Comparison of ENCODE assay signal across 6 cellular contexts in genomic region chr17:44069974-44070454, GRCh38. TPM values are rescaled to one million over a fixed set of nuclear protein-coding genes. Genes with fewer than 3 reads are reported as not detected.
DNase-seq lines count a peak whose midpoint lies in the region; ATAC-seq and TF ChIP-seq lines count a peak whose summit lies in the region.

No MANE protein-coding gene starts in this region.

- intact Hi-C loops in heart left ventricle (cut with DNase I): loop anchor here in 6 of 10 donors (1.0 to 10.0 kb wide), 6 partner anchors 42 to 115 kb away; partner anchors contain the start of genes HDAC5 (in 2 of the 6) and TMUB2 (in 1 of the 6)
- intact Hi-C loops in cardiac septum (cut with DNase I): loop anchor here (2.0 to 5.0 kb wide), 5 partner anchors 27 to 72 kb away; partner anchors contain the start of genes HDAC5, HROB and TMEM101

- ATAC-seq in heart left ventricle: no peak

- TF ChIP-seq CTCF in heart left ventricle (IDR thresholded peaks at IDR 0.05): no peak

- peaks cover 0 to 20% (median 10%) of the 10 kb centered on the region in 9 donors for H3K36me3 ChIP-seq in heart left ventricle
- peaks cover 21% of the 10 kb centered on the region for H3K36me3 ChIP-seq in mesodermal cell (ENCODE audit: control insufficient read depth, insufficient read depth, low read length)

- H3K9me3 ChIP-seq in heart left ventricle (no peaks in the 10 kb centered on the region), mesodermal cell (ENCODE audit: control insufficient read depth, low read length) (no peaks in the 10 kb centered on the region)

- peak overlapping the region; percentile 97 for H3K27ac Mint-ChIP-seq in activated naive CD8-positive, alpha-beta T cell

- H3K27me3 ChIP-seq in heart left ventricle: no peaks in the 10 kb centered on the region

- H3K27me3 Mint-ChIP-seq in activated naive CD8-positive, alpha-beta T cell: no peaks in the 10 kb centered on the region

- H3K36me3 Mint-ChIP-seq in activated naive CD8-positive, alpha-beta T cell: no peaks in the 10 kb centered on the region

- H3K4me1 ChIP-seq in heart left ventricle: peaks cover 5 to 48% (median 31%) of the 10 kb centered on the region in 12 donors
- H3K4me1 ChIP-seq in mesodermal cell (ENCODE audit: control insufficient read depth, insufficient read depth, low read length, poor library complexity, severe bottlenecking): peaks cover 4% of the 10 kb centered on the region

- H3K27ac ChIP-seq in heart left ventricle (peak overlapping the region in 11 of 12 donors; percentile 55 to 94 (median 90)), mesodermal cell (ENCODE audit: low read depth, low read length, severe bottlenecking) (peak overlapping the region; percentile 97)

- WGBS in heart left ventricle, 4 donors: 22 to 35% (median 33%) methylated on average over 7 of the region's 7 CpGs
- WGBS in mesodermal cell (ENCODE audit: insufficient coverage in 2 of 2), 2 experiments: 0 to 28% methylated on average over 3 to 4 of the region's 7 CpGs

- no peak for TF ChIP-seq POLR2A in heart left ventricle (IDR thresholded peaks at IDR 0.05)

- no peaks in the 10 kb centered on the region for H3K9me3 Mint-ChIP-seq in activated naive CD8-positive, alpha-beta T cell (ENCODE audit: low read depth)

- DNase-seq in heart left ventricle: peak in 1 of 5 donors; percentile 28
- no peak for DNase-seq in cardiac septum (ENCODE audit: low spot score)
- no peak for DNase-seq in activated effector memory CD4-positive, alpha-beta T cell treated with anti-CD3 and anti-CD28 coated beads, Interleukin-2, amount 50 U/mL, for 16 hours
- no peak for DNase-seq in NCI-H1105 treated with DMSO at 0.1 percent for 48 hours (lab: John Stamatoyannopoulos, UW)

- H3K4me3 ChIP-seq in heart left ventricle: peak overlapping the region; percentile 10 to 85 (median 74)
- H3K4me3 ChIP-seq in mesodermal cell (ENCODE audit: extremely low read depth, insufficient read depth, low read length, poor library complexity, severe bottlenecking): peak overlapping the region; percentile 64

- peak overlapping the region; percentile 96 for H3K4me3 Mint-ChIP-seq in activated naive CD8-positive, alpha-beta T cell

- H3K4me1 Mint-ChIP-seq in activated naive CD8-positive, alpha-beta T cell (ENCODE audit: low read depth): peaks cover 41% of the 10 kb centered on the region

RNA-seq across cellular contexts. Expression of gene G6PC3, which starts 0.5 kb away (rescaled TPM):
- total RNA-seq in heart left ventricle: 10 to 100 TPM; 28.5 to 46.5 (median 36.6) TPM
- 10 to 100 TPM; 52.4 to 75.1 TPM for polyA plus RNA-seq in heart left ventricle
- total RNA-seq in cardiac septum: 33.6 TPM
- 113 TPM for polyA plus RNA-seq in mesodermal cell (2013, experiment 1 of 2)
- 95.1 TPM for polyA plus RNA-seq in mesodermal cell (2013, experiment 2 of 2)

RNA-seq across cellular contexts. Expression of gene LSM12, which starts 3.5 kb away (rescaled TPM):
- total RNA-seq in heart left ventricle (10 to 100 TPM; 38.4 to 55.6 (median 44.1) TPM), cardiac septum (39.2 TPM)
- polyA plus RNA-seq in heart left ventricle: 10 to 100 TPM; 30.8 to 41.2 TPM
- 56.3 TPM for polyA plus RNA-seq in mesodermal cell (2013, experiment 1 of 2)
- 60.4 TPM for polyA plus RNA-seq in mesodermal cell (2013, experiment 2 of 2)

RNA-seq across cellular contexts. Expression of gene HDAC5, which starts 53.4 kb away (rescaled TPM):
- 100 to 1,000 TPM in 2 of 9 donors, 10 to 100 TPM in 7; 54.6 to 283 (median 70.1) TPM for total RNA-seq in heart left ventricle
- 10 to 100 TPM; 64.2 to 91.0 TPM for polyA plus RNA-seq in heart left ventricle
- 75.5 TPM for total RNA-seq in cardiac septum
- 93.2 TPM for polyA plus RNA-seq in mesodermal cell (2013, experiment 1 of 2)
- polyA plus RNA-seq in mesodermal cell (2013, experiment 2 of 2): 80.8 TPM

RNA-seq across cellular contexts. Expression of gene TMEM101, which starts 55.3 kb away (rescaled TPM):
- total RNA-seq in heart left ventricle (10 to 100 TPM; 13.4 to 22.1 (median 19.3) TPM), cardiac septum (12.4 TPM)
- 10 to 100 TPM; 16.7 to 31.1 TPM for polyA plus RNA-seq in heart left ventricle
- 31.5 TPM for polyA plus RNA-seq in mesodermal cell (2013, experiment 1 of 2)
- 29.6 TPM for polyA plus RNA-seq in mesodermal cell (2013, experiment 2 of 2)
